1 cellular context compared by ENCODE assay signal in genomic region chr19:21850636-21851255, GRCh38.
TF ChIP-seq lines count a peak whose summit lies in the region.

No MANE protein-coding gene starts in this region.

TF ChIP-seq in A549, 52 proteins besides CTCF, POLR2A, EP300 and RAD21 (continued from another document):
- TF ChIP-seq RFX5 (IDR thresholded peaks at IDR 0.05), result no peak
- no peak for TF ChIP-seq CHD2 (IDR thresholded peaks at IDR 0.05; ENCODE audit: low read length, partially characterized antibody)
- no peak for TF ChIP-seq CEBPB (IDR thresholded peaks at IDR 0.05)
- no peak for TF ChIP-seq ZNF302 (CRISPR knock-in tag; IDR thresholded peaks at IDR 0.05)
